ENCODE assay signal across 21 cellular contexts in genomic region chr5:106306313-106307028, GRCh38.
"Had no signal": no experiment of that assay in that cellular context is flagged by ENCODE, and none has a peak within 500 bp of the region (broad histone marks: within the 10 kb centered on the region; RNA-seq: fewer than 3 reads in every experiment).

No MANE protein-coding gene starts in this region.

- H3K27me3 Mint-ChIP-seq: effector memory CD8-positive, alpha-beta T cell; naive thymus-derived CD4-positive, alpha-beta T cell; progenitor cell of endocrine pancreas; stimulated activated memory B cell treated with anti-CD40 and anti-IgM and Interleukin-4, amounts not matched to agents 10 μg/mL and 1 μg/mL and 100 μg/mL, for 72 hours; type B pancreatic cell had no signal

- H3K9me3 ChIP-seq: left lung, right lobe of liver, testis, tibial artery had no signal

- DNase-seq: cortex of kidney; effector memory CD8-positive, alpha-beta T cell; hypothalamus; left cardiac atrium; left lung; mesenchymal stem cell; midbrain; naive thymus-derived CD4-positive, alpha-beta T cell; right lobe of liver; small intestine; stimulated activated CD4-positive, alpha-beta T cell treated with anti-CD3 and anti-CD28 coated beads, Interleukin-4, amount 100 ng/mL, for 4 hours; stimulated activated naive CD8-positive, alpha-beta T cell treated with anti-CD3 and anti-CD28 coated beads, Interleukin-15, Interleukin-2, amounts not matched to agents 100 U/mL and 50 U/mL, for 24 hours; substantia nigra; testis; tibial artery had no signal

- ATAC-seq: effector memory CD8-positive, alpha-beta T cell; left cardiac atrium; left lung; naive thymus-derived CD4-positive, alpha-beta T cell; right lobe of liver; stimulated activated memory B cell treated with anti-CD40 and anti-IgM and Interleukin-4, amounts not matched to agents 10 μg/mL and 1 μg/mL and 100 μg/mL, for 72 hours; stimulated activated naive CD8-positive, alpha-beta T cell treated with anti-CD3 and anti-CD28 coated beads, Interleukin-15, Interleukin-2, amounts not matched to agents 100 U/mL and 50 U/mL, for 24 hours had no signal

- H3K36me3 ChIP-seq: left lung, neural progenitor cell, right lobe of liver, tibial artery had no signal

- H3K79me2 ChIP-seq: parathyroid adenoma had no signal

- H3K27me3 ChIP-seq: left lung, neural progenitor cell, right lobe of liver, testis, tibial artery had no signal

- H3K36me3 Mint-ChIP-seq: naive thymus-derived CD4-positive, alpha-beta T cell; neural progenitor cell; stimulated activated memory B cell treated with anti-CD40 and anti-IgM and Interleukin-4, amounts not matched to agents 10 μg/mL and 1 μg/mL and 100 μg/mL, for 72 hours; type B pancreatic cell had no signal

- H3K4me2 ChIP-seq: neural progenitor cell had no signal

- H2AFZ ChIP-seq: neural progenitor cell, parathyroid adenoma had no signal

- H3K9ac ChIP-seq: neural progenitor cell, parathyroid adenoma had no signal

- H3K27ac ChIP-seq: left lung, neural progenitor cell, parathyroid adenoma, right lobe of liver, testis, tibial artery had no signal

- H3K4me3 ChIP-seq: left lung, neural progenitor cell, right lobe of liver, testis, tibial artery had no signal

- H3K9me3 Mint-ChIP-seq: nephron, neural progenitor cell, type B pancreatic cell had no signal

- H3K4me3 Mint-ChIP-seq: effector memory CD8-positive, alpha-beta T cell; naive thymus-derived CD4-positive, alpha-beta T cell; nephron; neural progenitor cell; stimulated activated memory B cell treated with anti-CD40 and anti-IgM and Interleukin-4, amounts not matched to agents 10 μg/mL and 1 μg/mL and 100 μg/mL, for 72 hours; type B pancreatic cell had no signal

- H3K4me1 Mint-ChIP-seq: naive thymus-derived CD4-positive, alpha-beta T cell; neural progenitor cell; stimulated activated memory B cell treated with anti-CD40 and anti-IgM and Interleukin-4, amounts not matched to agents 10 μg/mL and 1 μg/mL and 100 μg/mL, for 72 hours had no signal

- H3K4me1 ChIP-seq: left lung, neural progenitor cell, parathyroid adenoma, right lobe of liver, testis had no signal

- H3K27ac Mint-ChIP-seq: effector memory CD8-positive, alpha-beta T cell; naive thymus-derived CD4-positive, alpha-beta T cell; nephron; progenitor cell of endocrine pancreas; stimulated activated memory B cell treated with anti-CD40 and anti-IgM and Interleukin-4, amounts not matched to agents 10 μg/mL and 1 μg/mL and 100 μg/mL, for 72 hours; type B pancreatic cell had no signal
